ENCODE assay signal across 11 cellular contexts in genomic region chr4:1191621-1192020, GRCh38. TPM values are rescaled to one million over a fixed set of nuclear protein-coding genes. Genes with fewer than 3 reads are reported as not detected.
DNase-seq lines count a peak whose midpoint lies in the region; ATAC-seq, FAIRE-seq and TF ChIP-seq lines count a peak whose summit lies in the region.
"Had no signal": no experiment of that assay in that cellular context is flagged by ENCODE, and none has a peak within 500 bp of the region (broad histone marks: within the 10 kb centered on the region; RNA-seq: fewer than 3 reads in every experiment).

No MANE protein-coding gene starts in this region.

- DNase-seq in DND-41 (peak; percentile 3), right cardiac atrium (peak in 1 of 3 donors; percentile 67), sciatic nerve (ENCODE audit: low spot score) (peak; percentile 60), H54 (ENCODE audit: insufficient read length, low spot score) (no peak)
- DNase-seq in activated CD4-positive, alpha-beta memory T cell treated with anti-CD3 and anti-CD28 coated beads, Interleukin-2, amount 10 ng/mL, durations not matched to agents 7 days and 5 days: peak; percentile 14
- DNase-seq: activated CD4-positive, CD25-positive, alpha-beta regulatory T cell treated with anti-CD3 and anti-CD28 coated beads, Interleukin-2, amount 50 U/mL, for 72 hours; NCI-H1436 had no signal

- H3K27me3 ChIP-seq in DND-41 (ENCODE audit: insufficient read depth, low read length, poor library complexity) (no peaks in the 10 kb centered on the region), right cardiac atrium (ENCODE audit: control insufficient read depth, insufficient read depth) (no peaks in the 10 kb centered on the region)

- H3K27ac ChIP-seq in DND-41 (ENCODE audit: low read length): no peak overlapping the region; the same call in 1 of the 2 replicates
- peak overlapping the region; percentile 82 for H3K27ac ChIP-seq in right cardiac atrium (ENCODE audit: low read length)

- H4K20me1 ChIP-seq in DND-41 (ENCODE audit: insufficient read depth, low read length): no peaks in the 10 kb centered on the region

- no peak overlapping the region for H3K27ac Mint-ChIP-seq in activated CD4-positive, alpha-beta memory T cell treated with anti-CD3 and anti-CD28 coated beads, Interleukin-2, amount 10 ng/mL, durations not matched to agents 7 days and 5 days
- H3K27ac Mint-ChIP-seq: activated naive CD4-positive, alpha-beta T cell treated with anti-CD3 and anti-CD28 coated beads, Interleukin-2, amount 50 U/mL, for 24 hours had no signal

- WGBS in right cardiac atrium: 70% methylated on average over 5 of the region's 5 CpGs

- H3K9ac ChIP-seq in DND-41 (ENCODE audit: low read depth, low read length): no peak overlapping the region

- CTCF ChIA-PET in activated CD4-positive, alpha-beta memory T cell treated with anti-CD3 and anti-CD28 coated beads, Interleukin-2, amount 10 ng/mL, durations not matched to agents 7 days and 5 days (lab: Charles Lee): no interaction called here

- H3K27me3 Mint-ChIP-seq in activated CD4-positive, alpha-beta memory T cell treated with anti-CD3 and anti-CD28 coated beads, Interleukin-2, amount 10 ng/mL, durations not matched to agents 7 days and 5 days: peaks cover 2% of the 10 kb centered on the region
- H3K27me3 Mint-ChIP-seq: activated naive CD4-positive, alpha-beta T cell treated with anti-CD3 and anti-CD28 coated beads, Interleukin-2, amount 50 U/mL, for 24 hours had no signal

- no peak overlapping the region for H2AFZ ChIP-seq in DND-41 (ENCODE audit: low read depth, low read length)

- no peak for ATAC-seq in DND-41 (ENCODE audit: insufficient read depth, low read depth)
- ATAC-seq in right cardiac atrium: no peak
- ATAC-seq in sciatic nerve: peak; percentile 4
- ATAC-seq in HG03354 (IDR thresholded peaks at IDR 0.05; ENCODE audit: poor library complexity, severe bottlenecking, unreplicated experiment): no peak
- no peak for ATAC-seq in HG03457 (IDR thresholded peaks at IDR 0.05; ENCODE audit: unreplicated experiment)
- no peak for ATAC-seq in GM18519 (IDR thresholded peaks at IDR 0.05; ENCODE audit: low FRiP score, unreplicated experiment)

- H3K4me3 ChIP-seq in DND-41 (ENCODE audit: low read depth in 1 of 2, low read length in 2 of 2) (no peak overlapping the region), right cardiac atrium (ENCODE audit: low read length) (no peak overlapping the region)

- no peak for TF ChIP-seq POLR2A in H54 (IDR thresholded peaks at IDR 0.05; ENCODE audit: low read depth, low read length)

- TF ChIP-seq CTCF in DND-41 (IDR thresholded peaks at IDR 0.05; ENCODE audit: borderline replicate concordance, extremely low read depth, low read length, poor library complexity, severe bottlenecking): no peak

- H3K36me3 Mint-ChIP-seq in activated CD4-positive, alpha-beta memory T cell treated with anti-CD3 and anti-CD28 coated beads, Interleukin-2, amount 10 ng/mL, durations not matched to agents 7 days and 5 days (ENCODE audit: low read depth): peaks cover 1% of the 10 kb centered on the region
- H3K36me3 Mint-ChIP-seq: activated naive CD4-positive, alpha-beta T cell treated with anti-CD3 and anti-CD28 coated beads, Interleukin-2, amount 50 U/mL, for 24 hours had no signal

- no peaks in the 10 kb centered on the region for H3K9me3 Mint-ChIP-seq in activated CD4-positive, alpha-beta memory T cell treated with anti-CD3 and anti-CD28 coated beads, Interleukin-2, amount 10 ng/mL, durations not matched to agents 7 days and 5 days
- H3K9me3 Mint-ChIP-seq: activated naive CD4-positive, alpha-beta T cell treated with anti-CD3 and anti-CD28 coated beads, Interleukin-2, amount 50 U/mL, for 24 hours had no signal

- intact Hi-C loops in right cardiac atrium (cut with DNase I) (no loop called here), sciatic nerve (cut with DNase I) (no loop called here)

- H3K36me3 ChIP-seq in DND-41 (ENCODE audit: insufficient read depth, low read length): peaks cover 9% of the 10 kb centered on the region

- H3K79me2 ChIP-seq in DND-41 (ENCODE audit: insufficient read depth, low read length): peaks cover 5% of the 10 kb centered on the region; the same call in 1 of the 2 replicates

- no peak for FAIRE-seq in H54 (lab: Jason Lieb, UNC)

- H3K4me2 ChIP-seq in DND-41 (ENCODE audit: insufficient read depth, low read length): no peak overlapping the region

- no peaks in the 10 kb centered on the region for H3K4me1 ChIP-seq in DND-41 (ENCODE audit: insufficient read depth, low read length)
- peaks cover 18% of the 10 kb centered on the region for H3K4me1 ChIP-seq in right cardiac atrium (ENCODE audit: control insufficient read depth, insufficient read depth, low read length)

- H3K9me3 ChIP-seq in DND-41 (ENCODE audit: insufficient read depth, low read length, severe bottlenecking) (no peaks in the 10 kb centered on the region), right cardiac atrium (ENCODE audit: control insufficient read depth, low read length) (no peaks in the 10 kb centered on the region)

- no peak overlapping the region for H3K4me3 Mint-ChIP-seq in activated CD4-positive, alpha-beta memory T cell treated with anti-CD3 and anti-CD28 coated beads, Interleukin-2, amount 10 ng/mL, durations not matched to agents 7 days and 5 days
- H3K4me3 Mint-ChIP-seq: activated naive CD4-positive, alpha-beta T cell treated with anti-CD3 and anti-CD28 coated beads, Interleukin-2, amount 50 U/mL, for 24 hours had no signal

- POLR2A ChIA-PET in activated CD4-positive, alpha-beta memory T cell treated with anti-CD3 and anti-CD28 coated beads, Interleukin-2, amount 10 ng/mL, durations not matched to agents 7 days and 5 days (lab: Charles Lee): interaction anchor here (1.1 to 2.0 kb wide), 2 partner anchors 11 to 20 kb away, joined by 3 to 9 read pairs; no protein-coding TSS in a partner anchor

- H3K4me1 Mint-ChIP-seq in activated CD4-positive, alpha-beta memory T cell treated with anti-CD3 and anti-CD28 coated beads, Interleukin-2, amount 10 ng/mL, durations not matched to agents 7 days and 5 days: peaks cover 13% of the 10 kb centered on the region

RNA-seq across cellular contexts. Expression of gene SPON2, which starts 19.2 kb away (rescaled TPM):
- 10 to 100 TPM; 22.8 to 24.6 TPM for total RNA-seq in activated CD4-positive, alpha-beta memory T cell treated with anti-CD3 and anti-CD28 coated beads, Interleukin-2, amount 10 ng/mL, durations not matched to agents 7 days and 5 days
- total RNA-seq in right cardiac atrium: 10 to 100 TPM; 12.2 to 27.4 (median 14.2) TPM
- 9.6 TPM for polyA plus RNA-seq in right cardiac atrium
- total RNA-seq in sciatic nerve: 35.6 TPM

RNA-seq across cellular contexts. Expression of gene CTBP1, which starts 57.3 kb away (rescaled TPM):
- 100 to 1,000 TPM; 209 to 221 TPM for total RNA-seq in activated CD4-positive, alpha-beta memory T cell treated with anti-CD3 and anti-CD28 coated beads, Interleukin-2, amount 10 ng/mL, durations not matched to agents 7 days and 5 days
- 100 to 1,000 TPM; 123 to 145 (median 134) TPM for total RNA-seq in right cardiac atrium
- 119 TPM for polyA plus RNA-seq in right cardiac atrium
- 143 TPM for total RNA-seq in sciatic nerve
